ENCODE assay signal across 22 cellular contexts in the genomic region with DNA sequence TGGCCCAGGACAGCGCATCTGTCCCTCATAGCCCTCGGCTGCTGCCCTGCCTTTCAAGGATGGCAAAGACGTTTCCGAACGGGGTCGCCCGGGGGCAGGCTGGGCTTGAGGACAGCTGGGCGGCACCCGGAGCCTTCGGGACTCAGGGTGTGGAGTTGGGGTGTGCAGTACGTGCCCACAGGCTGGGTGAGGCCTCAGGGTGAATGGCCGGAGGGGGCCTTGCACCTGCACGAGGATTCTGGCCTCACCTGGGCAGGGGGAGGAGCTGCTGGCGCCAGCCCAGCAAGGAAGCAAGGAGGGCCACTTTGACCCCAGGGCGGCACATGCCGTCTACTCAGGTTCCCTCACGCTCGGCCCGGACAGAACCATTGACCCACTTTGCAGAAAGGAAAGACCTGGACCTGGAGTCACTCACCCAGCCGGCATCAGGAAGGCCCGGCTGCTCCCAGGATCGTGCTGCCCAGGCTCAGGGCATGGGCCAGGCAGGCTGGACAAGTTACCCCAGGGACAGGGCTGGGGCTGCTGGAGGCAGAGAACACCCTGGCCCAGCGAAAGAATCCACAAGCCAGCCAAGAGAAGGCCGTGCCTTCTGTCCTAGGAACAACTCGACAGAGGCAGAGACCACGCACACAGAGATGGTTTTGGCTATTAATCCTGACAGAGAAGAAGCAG.
DNase-seq lines count a peak whose midpoint lies in the region; ATAC-seq, FAIRE-seq and TF ChIP-seq lines count a peak whose summit lies in the region.
"Had no signal": no experiment of that assay in that cellular context is flagged by ENCODE, and none has a peak within 500 bp of the region (broad histone marks: within the 10 kb centered on the region; RNA-seq: fewer than 3 reads in every experiment).

No MANE protein-coding gene starts in this region.

- intact Hi-C loops in Right ventricle myocardium inferior (cut with DNase I) = no loop called here
- intact Hi-C loops in left ventricle myocardium inferior (cut with micrococcal nuclease) = no loop called here
- intact Hi-C loops in kidney (cut with DNase I) = no loop called here

- FAIRE-seq in kidney (lab: Jason Lieb, UNC) = no peak
- FAIRE-seq: G401.6, GM18507 had no signal

- H3K36me3 ChIP-seq in left ventricle myocardium inferior (no peaks in the 10 kb centered on the region), kidney (ENCODE audit: control insufficient read depth in 1 of 2, insufficient read depth in 2 of 2, low read length in 2 of 2) (no peaks in the 10 kb centered on the region)
- H3K36me3 ChIP-seq: BLaER1, HAP-1, Peyer's patch, SJSA1 had no signal

- H3K4me3 ChIP-seq in left ventricle myocardium inferior = no peak overlapping the region
- no peak overlapping the region for H3K4me3 ChIP-seq in kidney (ENCODE audit: low read length in 2 of 2)
- H3K4me3 ChIP-seq: BLaER1, GM23338, HAP-1, Peyer's patch, SJSA1 had no signal

- peaks cover 81% of the 10 kb centered on the region for H3K27me3 ChIP-seq in left ventricle myocardium inferior (ENCODE audit: low read depth)
- H3K27me3 ChIP-seq: Peyer's patch, SJSA1 had no signal

- H3K9me3 ChIP-seq in left ventricle myocardium inferior (replicated peaks) (peaks cover 17% of the 10 kb centered on the region), kidney (ENCODE audit: control insufficient read depth in 1 of 2, low read length in 2 of 2) (peaks cover 0 to 12% of the 10 kb centered on the region in 2 donors)
- H3K9me3 ChIP-seq: Caco-2, HAP-1 had no signal

- no peak overlapping the region for H3K9ac ChIP-seq in kidney (ENCODE audit: low read length in 2 of 2)
- H3K9ac ChIP-seq: BLaER1 had no signal

- ATAC-seq in Right ventricle myocardium inferior = no peak
- ATAC-seq in HG02852 (IDR thresholded peaks at IDR 0.05; ENCODE audit: unreplicated experiment) = no peak
- ATAC-seq in GM21737 (IDR thresholded peaks at IDR 0.05; ENCODE audit: unreplicated experiment) = no peak
- ATAC-seq: GM23338 had no signal

- TF ChIP-seq CTCF in left ventricle myocardium inferior (IDR thresholded peaks at IDR 0.05; ENCODE audit: borderline replicate concordance) (no peak), kidney (IDR thresholded peaks at IDR 0.05; ENCODE audit: borderline replicate concordance, extremely low read depth, insufficient read depth) (no peak)

- H3K4me1 ChIP-seq in left ventricle myocardium inferior (no peaks in the 10 kb centered on the region), kidney (ENCODE audit: control insufficient read depth in 1 of 2, insufficient read depth in 1 of 2, low read depth in 1 of 2, low read length in 2 of 2) (no peaks in the 10 kb centered on the region)
- H3K4me1 ChIP-seq: Caco-2, HAP-1, Peyer's patch, SJSA1 had no signal

- H3K27ac ChIP-seq in left ventricle myocardium inferior (replicated peaks) (no peak overlapping the region), kidney (ENCODE audit: low read depth in 2 of 2, low read length in 2 of 2) (no peak overlapping the region)
- H3K27ac ChIP-seq: BLaER1, HL-60, Peyer's patch, SJSA1 had no signal

- peak; percentile 45 for DNase-seq in Right ventricle myocardium inferior (ENCODE audit: missing footprints)
- DNase-seq in left ventricle myocardium inferior = no peak
- peak; percentile 23 for DNase-seq in NCI-H69 (lab: John Stamatoyannopoulos, UW)
- peak; percentile 73 for DNase-seq in kidney
- DNase-seq in central memory CD4-positive, alpha-beta T cell = no peak
- DNase-seq: Caco-2; CD4-positive, alpha-beta T cell; DMS 273 treated with DMSO at 0.1 percent for 48 hours; KBM-7; NCI-H187; NCI-H226; NCI-H510A treated with DMSO at 0.1 percent for 48 hours; Peyer's patch had no signal

Comparison
In these comparisons a context has a peak if more than half of its experiments do, and no peak if none do; other contexts are left out.
1. DNase-seq: peak in Right ventricle myocardium inferior (single experiment), NCI-H69 (single experiment) and kidney (single experiment); none in left ventricle myocardium inferior (single experiment) and central memory CD4-positive, alpha-beta T cell (single experiment).